In genomic region chr15:59104602-59104911, GRCh38 we compare ENCODE assay signal across 8 cellular contexts. TPM values are rescaled to one million over a fixed set of nuclear protein-coding genes. Genes with fewer than 3 reads are reported as not detected.
DNase-seq lines count a peak whose midpoint lies in the region; ATAC-seq and TF ChIP-seq lines count a peak whose summit lies in the region.

No MANE protein-coding gene starts in this region.

- H3K36me3 Mint-ChIP-seq in effector memory CD8-positive, alpha-beta T cell (ENCODE audit: insufficient read depth) = peaks cover 14% of the 10 kb centered on the region
- H3K36me3 Mint-ChIP-seq in nephron progenitor cell (ENCODE audit: low read depth) = peaks cover 39% of the 10 kb centered on the region

- H3K4me1 Mint-ChIP-seq in effector memory CD8-positive, alpha-beta T cell (ENCODE audit: low read depth in 2 of 2) = peaks cover 7 to 12% of the 10 kb centered on the region in 2 donors
- peaks cover 27% of the 10 kb centered on the region for H3K4me1 Mint-ChIP-seq in nephron progenitor cell

- H3K9me3 Mint-ChIP-seq in effector memory CD8-positive, alpha-beta T cell = no peaks in the 10 kb centered on the region
- H3K9me3 Mint-ChIP-seq in nephron progenitor cell = no peaks in the 10 kb centered on the region

- peak overlapping the region; percentile 94 for H3K27ac ChIP-seq in KOPT-K1 (ENCODE audit: low read depth, low read length, poor library complexity, severe bottlenecking)

- H3K27me3 Mint-ChIP-seq in effector memory CD8-positive, alpha-beta T cell = no peaks in the 10 kb centered on the region
- no peaks in the 10 kb centered on the region for H3K27me3 Mint-ChIP-seq in nephron progenitor cell (ENCODE audit: low read depth, poor library complexity)

- DNase-seq in effector memory CD8-positive, alpha-beta T cell = no peak
- DNase-seq in nephron progenitor cell (no peak), mesenteric fat pad (ENCODE audit: low spot score) (no peak), HT-29 (ENCODE audit: low spot score) (no peak), NOMO-1 treated with dmso at 0.1 percent for 144 hours (lab: John Stamatoyannopoulos, UW; ENCODE audit: unreplicated experiment) (no peak)

- H3K36me3 ChIP-seq in KOPT-K1 (ENCODE audit: insufficient read depth, low read length) = peaks cover 32% of the 10 kb centered on the region

- no peak for TF ChIP-seq CTCF in nephron progenitor cell (IDR thresholded peaks at IDR 0.05)

- ATAC-seq in GM18907 (IDR thresholded peaks at IDR 0.05; ENCODE audit: unreplicated experiment) (peak; percentile 27), GM21515 (IDR thresholded peaks at IDR 0.05; ENCODE audit: unreplicated experiment) (no peak)
- no peak for ATAC-seq in effector memory CD8-positive, alpha-beta T cell (replicated peaks)

- no peaks in the 10 kb centered on the region for H3K9me3 ChIP-seq in KOPT-K1 (ENCODE audit: insufficient read depth, low read length, poor library complexity, severe bottlenecking)

- peak overlapping the region; percentile 99 to 100 for H3K27ac Mint-ChIP-seq in effector memory CD8-positive, alpha-beta T cell
- peak overlapping the region; percentile 41 for H3K27ac Mint-ChIP-seq in nephron progenitor cell

- H3K4me3 Mint-ChIP-seq in effector memory CD8-positive, alpha-beta T cell = peak overlapping the region; percentile 98
- H3K4me3 Mint-ChIP-seq in nephron progenitor cell = peak overlapping the region; percentile 97

RNA-seq across cellular contexts. Expression of gene CCNB2, which starts 0.4 kb away (rescaled TPM):
- total RNA-seq in mesenteric fat pad = 0.67 TPM
- total RNA-seq in HT-29 (2014; rRNA removed; shearing (Covaris generic)) = 84.6 and 89.0 TPM in 2 replicates

Comparison
In these comparisons a context has a peak if more than half of its experiments do, and no peak if none do; other contexts are left out.
1. RNA of gene CCNB2, which starts 0.4 kb away (total RNA-seq): 84.6 to 89.0 TPM in HT-29; 0.67 TPM in mesenteric fat pad (single experiment); every median in the first group is over 10 times any median in the second.